Comparison of ENCODE assay signal across 3 cellular contexts in genomic region chr19:32576790-32577189, GRCh38.
TF ChIP-seq lines count a peak whose summit lies in the region.

No MANE protein-coding gene starts in this region.

TF ChIP-seq in HepG2, 621 proteins besides CTCF, POLR2A, EP300 and RAD21:
- peak; percentile 97 for TF ChIP-seq HNRNPK (IDR thresholded peaks at IDR 0.05; ENCODE audit: low read depth, low read length, poor library complexity, severe bottlenecking)
- TF ChIP-seq REST (IDR thresholded peaks at IDR 0.05; ENCODE audit: borderline replicate concordance in 1 of 2, low read depth in 1 of 2, low read length in 2 of 2): no peak
- TF ChIP-seq ZEB1 (IDR thresholded peaks at IDR 0.05; ENCODE audit: insufficient replicate concordance, low read depth): no peak

TF ChIP-seq in HEK293, 187 proteins besides CTCF, POLR2A, EP300 and RAD21:
- no peak for TF ChIP-seq KLF9 (tag by site-specific recombination; IDR thresholded peaks at IDR 0.05; ENCODE audit: low read depth)
- TF ChIP-seq PRDM10 (tag by site-specific recombination; IDR thresholded peaks at IDR 0.05): no peak
- TF ChIP-seq ZNF398 (tag by site-specific recombination; IDR thresholded peaks at IDR 0.05): no peak
- no peak for TF ChIP-seq SCRT2 (tag by site-specific recombination; IDR thresholded peaks at IDR 0.05)
- TF ChIP-seq PRDM1 (tag by site-specific recombination; IDR thresholded peaks at IDR 0.05): peak; percentile 85
- peak; percentile 72 for TF ChIP-seq ZNF366 (tag by site-specific recombination; conservative IDR thresholded peaks at IDR 0.05)
- no peak for TF ChIP-seq HIC1 (tag by site-specific recombination; IDR thresholded peaks at IDR 0.05)
- TF ChIP-seq OSR2 (tag by site-specific recombination; IDR thresholded peaks at IDR 0.05): no peak
- peak; percentile 98 for TF ChIP-seq ZNF596 (tag by site-specific recombination; IDR thresholded peaks at IDR 0.05)
- TF ChIP-seq BCL6B (tag by site-specific recombination; IDR thresholded peaks at IDR 0.05): no peak
- no peak for TF ChIP-seq ZNF239 (tag by site-specific recombination; IDR thresholded peaks at IDR 0.05)
- no peak for TF ChIP-seq ZNF510 (tag by site-specific recombination; IDR thresholded peaks at IDR 0.05; ENCODE audit: insufficient replicate concordance)

TF ChIP-seq in K562, 482 proteins besides CTCF, POLR2A, EP300 and RAD21:
- TF ChIP-seq ZNF512 (tag; IDR thresholded peaks at IDR 0.05): peak; percentile 79; the same call in 1 of the 2 replicates
- TF ChIP-seq PURB (CRISPR knock-in tag; IDR thresholded peaks at IDR 0.05; ENCODE audit: low read depth): no peak
- peak; percentile 76 for TF ChIP-seq PCBP1 (IDR thresholded peaks at IDR 0.05; ENCODE audit: low read depth, low read length, poor library complexity, severe bottlenecking)
- peak; percentile 83 for TF ChIP-seq HNRNPK (IDR thresholded peaks at IDR 0.05; ENCODE audit: low read depth, low read length, poor library complexity, severe bottlenecking)
- no peak for TF ChIP-seq NFIC (IDR thresholded peaks at IDR 0.05)
- TF ChIP-seq RFX1 (IDR thresholded peaks at IDR 0.05): no peak
- TF ChIP-seq PCBP2 (IDR thresholded peaks at IDR 0.05; ENCODE audit: low read depth, low read length, poor library complexity, severe bottlenecking): peak; percentile 66
- no peak for TF ChIP-seq ZNF584 (CRISPR knock-in tag; IDR thresholded peaks at IDR 0.05; ENCODE audit: low read depth)
TF ChIP-seq in K562: peak in this region for 4.
